In the genomic region with DNA sequence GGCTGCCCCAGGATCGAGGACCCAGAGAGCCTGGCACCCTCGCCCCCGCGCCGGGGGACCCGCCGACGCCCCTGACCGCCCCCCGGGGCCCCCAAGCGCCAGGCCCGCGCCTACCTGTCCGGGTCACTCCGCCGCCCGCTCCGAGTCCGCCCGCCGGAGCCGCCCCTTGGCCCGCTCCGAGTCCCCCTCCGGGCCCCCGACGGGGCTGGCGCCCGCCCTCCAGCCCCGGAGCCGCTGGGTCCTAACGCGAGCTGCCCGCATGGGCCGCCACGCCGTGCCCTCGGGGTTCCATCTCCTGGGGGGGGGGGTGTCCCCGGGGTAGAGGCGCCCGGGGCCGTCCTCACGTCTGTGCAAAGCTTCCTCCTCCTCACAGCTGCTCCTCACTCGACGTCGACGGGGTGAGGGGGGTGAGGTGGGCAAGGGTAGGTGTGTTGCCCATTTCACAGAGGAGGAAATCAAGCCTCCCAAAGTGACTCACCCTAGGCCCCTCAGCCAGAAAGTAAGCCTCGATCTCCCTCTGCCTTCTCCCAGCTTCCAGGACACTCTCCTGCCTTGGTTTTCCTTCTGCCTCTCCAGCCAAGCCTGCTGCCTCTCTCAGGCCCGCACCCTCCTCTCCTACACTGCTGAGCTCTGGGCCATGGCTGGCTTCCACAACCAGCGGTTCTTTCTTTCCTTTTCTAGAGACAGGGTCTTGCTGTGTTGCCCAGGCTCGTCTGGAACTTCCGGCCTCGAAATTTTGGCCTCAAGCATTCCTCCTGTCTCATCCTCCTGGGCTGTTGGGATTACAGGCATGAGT, we compare ENCODE assay signal across 8 cellular contexts. TPM values are rescaled to one million over a fixed set of nuclear protein-coding genes. Genes with fewer than 3 reads are reported as not detected.
A peak's percentile ranks its signal among the peaks of the same experiment; 100 is the strongest.
DNase-seq lines count a peak whose midpoint lies in the region; ATAC-seq and TF ChIP-seq lines count a peak whose summit lies in the region.

TSS of gene MFAP2 (minus strand) at position 148 of the 796 bp plus-strand sequence. CDS start 2,347 bp downstream, outside the sequence.

- H3K27me3 ChIP-seq in upper lobe of right lung = no peaks in the 10 kb centered on the region

- H3K4me3 ChIP-seq in cardiac fibroblast (replicated peaks in 1 of 2; ENCODE audit: low read depth in 2 of 2, low read length in 2 of 2) (peak within 1 kb of the TSS; percentile 78 to 82), upper lobe of right lung (peak within 1 kb of the TSS; percentile 50)

- intact Hi-C loops in Right ventricle myocardium superior (cut with DNase I) (no loop called here), Right ventricle myocardium inferior (cut with DNase I) (no loop called here), upper lobe of right lung (cut with DNase I) (no loop called here)

- H3K36me3 ChIP-seq in upper lobe of right lung = peaks cover under 1% of the 10 kb centered on the region

- no peak for TF ChIP-seq CTCF in cardiac fibroblast (IDR thresholded peaks at IDR 0.05; ENCODE audit: low read depth, low read length)
- no peak for TF ChIP-seq CTCF in upper lobe of right lung (IDR thresholded peaks at IDR 0.05)

- H3K27ac ChIP-seq in upper lobe of right lung = peak within 1 kb of the TSS; percentile 78

- H3K4me1 ChIP-seq in upper lobe of right lung = no peaks in the 10 kb centered on the region

- ATAC-seq in Right ventricle myocardium superior (ENCODE audit: poor library complexity) = peak; percentile 31
- no peak for ATAC-seq in Right ventricle myocardium inferior
- ATAC-seq in upper lobe of right lung = peak; percentile 36
- ATAC-seq in GM19455 (IDR thresholded peaks at IDR 0.05; ENCODE audit: unreplicated experiment) = no peak
- no peak for ATAC-seq in GM18517 (IDR thresholded peaks at IDR 0.05; ENCODE audit: unreplicated experiment)

- H3K9me3 ChIP-seq in upper lobe of right lung = no peaks in the 10 kb centered on the region

- DNase-seq in Right ventricle myocardium superior (no peak), Right ventricle myocardium inferior (ENCODE audit: missing footprints) (no peak), cardiac fibroblast (ENCODE audit: low read depth in 2 of 2) (peak; percentile 52 to 64), lung microvascular endothelial cell (ENCODE audit: low read depth in 2 of 2) (peak in 1 of 2 donors; percentile 46), upper lobe of right lung (no peak), Kasumi-1 (lab: John Stamatoyannopoulos, UW) (no peak)

RNA-seq across cellular contexts. Expression of gene MFAP2, which starts in this region (rescaled TPM):
- total RNA-seq in Right ventricle myocardium superior (4.1 TPM), Right ventricle myocardium inferior (4.8 TPM), lung microvascular endothelial cell (15.9 and 25.6 TPM in 2 replicates), upper lobe of right lung (14.8 TPM)

Comparison
In these comparisons a context has a peak if more than half of its experiments do, and no peak if none do; other contexts are left out.
1. ATAC-seq: peak in Right ventricle myocardium superior (single experiment) and upper lobe of right lung (single experiment); none in Right ventricle myocardium inferior (single experiment), GM19455 (single experiment) and GM18517 (single experiment).
2. DNase-seq: peak in cardiac fibroblast (2 of 2); none in Right ventricle myocardium superior (single experiment), Right ventricle myocardium inferior (single experiment), upper lobe of right lung (single experiment) and Kasumi-1 (0 of 2).